In the genomic region with DNA sequence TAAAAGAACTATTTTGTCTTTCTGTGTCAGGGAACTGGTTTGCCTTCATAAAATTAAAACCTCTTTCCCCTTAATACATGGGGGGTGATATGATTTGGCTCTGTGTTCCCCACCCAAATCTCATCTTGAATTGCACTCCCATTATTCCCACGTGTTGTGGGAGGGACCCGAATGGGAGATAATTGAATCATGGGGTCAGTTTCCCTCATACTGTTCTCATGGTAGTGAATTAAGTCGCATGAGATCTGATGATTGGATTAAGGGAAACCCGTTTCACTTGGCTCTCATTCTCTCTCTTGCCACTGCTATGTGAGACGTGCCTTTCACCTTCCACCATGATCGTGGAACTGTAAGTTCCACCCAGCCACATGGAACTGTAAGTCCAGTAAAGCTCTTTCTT, we compare ENCODE assay signal across 18 cellular contexts.
DNase-seq lines count a peak whose midpoint lies in the region; ATAC-seq and TF ChIP-seq lines count a peak whose summit lies in the region.
"Had no signal": no experiment of that assay in that cellular context is flagged by ENCODE, and none has a peak within 500 bp of the region (broad histone marks: within the 10 kb centered on the region; RNA-seq: fewer than 3 reads in every experiment).

No MANE protein-coding gene starts in this region.

- no peaks in the 10 kb centered on the region for H3K27me3 Mint-ChIP-seq in chondrocyte (ENCODE audit: low read depth)
- H3K27me3 Mint-ChIP-seq in mesothelial cell of epicardium (ENCODE audit: low read depth): no peaks in the 10 kb centered on the region
- no peaks in the 10 kb centered on the region for H3K27me3 Mint-ChIP-seq in activated CD8-positive, alpha-beta memory T cell treated with anti-CD3 and anti-CD28 coated beads, Interleukin-2, amount 10 ng/mL, durations not matched to agents 7 days and 5 days
- H3K27me3 Mint-ChIP-seq: B cell; CD4-positive, alpha-beta T cell had no signal

- CTCF ChIA-PET in activated CD8-positive, alpha-beta memory T cell treated with anti-CD3 and anti-CD28 coated beads, Interleukin-2, amount 10 ng/mL, durations not matched to agents 7 days and 5 days (lab: Charles Lee): interaction anchor here (0.8 kb wide), 1 partner anchor 757 kb away, joined by 3 read pairs; no protein-coding TSS in a partner anchor

- H3K4me1 Mint-ChIP-seq in chondrocyte (ENCODE audit: low read depth) (peaks cover 63% of the 10 kb centered on the region), mesothelial cell of epicardium (peaks cover 34% of the 10 kb centered on the region)
- H3K4me1 Mint-ChIP-seq in activated CD8-positive, alpha-beta memory T cell treated with anti-CD3 and anti-CD28 coated beads, Interleukin-2, amount 10 ng/mL, durations not matched to agents 7 days and 5 days: no peaks in the 10 kb centered on the region
- H3K4me1 Mint-ChIP-seq: B cell had no signal

- H3K4me3 ChIP-seq in right cardiac atrium (ENCODE audit: low read length): no peak overlapping the region
- H3K4me3 ChIP-seq: A549; BLaER1 treated with 17β-estradiol and CSF1 and Interleukin-3, amounts not matched to agents 10 nM and 100 nM had no signal

- H3K9me3 Mint-ChIP-seq in chondrocyte (ENCODE audit: low read depth) (peaks cover 2% of the 10 kb centered on the region), mesothelial cell of epicardium (no peaks in the 10 kb centered on the region)
- H3K9me3 Mint-ChIP-seq in activated CD8-positive, alpha-beta memory T cell treated with anti-CD3 and anti-CD28 coated beads, Interleukin-2, amount 10 ng/mL, durations not matched to agents 7 days and 5 days (ENCODE audit: low read depth): no peaks in the 10 kb centered on the region
- H3K9me3 Mint-ChIP-seq: CD8-positive, alpha-beta T cell had no signal

- no peaks in the 10 kb centered on the region for H3K4me1 ChIP-seq in right cardiac atrium (ENCODE audit: control insufficient read depth, insufficient read depth, low read length)

- H3K27me3 ChIP-seq in right cardiac atrium (ENCODE audit: control insufficient read depth, insufficient read depth): no peaks in the 10 kb centered on the region
- H3K27me3 ChIP-seq: BLaER1 treated with 17β-estradiol and CSF1 and Interleukin-3, amounts not matched to agents 10 nM and 100 nM had no signal

- 87% methylated on average over 6 of the region's 6 CpGs for WGBS in right cardiac atrium

- intact Hi-C loops in right cardiac atrium (cut with DNase I): no loop called here

- ATAC-seq in activated CD8-positive, alpha-beta memory T cell treated with anti-CD3 and anti-CD28 coated beads, Interleukin-2, amount 10 ng/mL, durations not matched to agents 7 days and 5 days: no peak
- no peak for ATAC-seq in right cardiac atrium
- ATAC-seq: A549; CD8-positive, alpha-beta T cell had no signal

- H3K9me3 ChIP-seq in right cardiac atrium (ENCODE audit: control insufficient read depth, low read length): no peaks in the 10 kb centered on the region
- H3K9me3 ChIP-seq: A549, Caco-2 had no signal

- no peak overlapping the region for H3K4me3 Mint-ChIP-seq in chondrocyte (ENCODE audit: unreplicated experiment)
- no peak overlapping the region for H3K4me3 Mint-ChIP-seq in mesothelial cell of epicardium
- no peak overlapping the region for H3K4me3 Mint-ChIP-seq in activated CD8-positive, alpha-beta memory T cell treated with anti-CD3 and anti-CD28 coated beads, Interleukin-2, amount 10 ng/mL, durations not matched to agents 7 days and 5 days
- H3K4me3 Mint-ChIP-seq: B cell; CD4-positive, alpha-beta T cell; CD8-positive, alpha-beta T cell had no signal

- H3K27ac ChIP-seq in right cardiac atrium (ENCODE audit: low read length): no peak overlapping the region
- H3K27ac ChIP-seq: 22Rv1; A549; BLaER1 treated with 17β-estradiol and CSF1 and Interleukin-3, amounts not matched to agents 10 nM and 100 nM; C4-2B had no signal

- H3K36me3 Mint-ChIP-seq in chondrocyte (ENCODE audit: low read depth) (no peaks in the 10 kb centered on the region), mesothelial cell of epicardium (no peaks in the 10 kb centered on the region)
- peaks cover 2% of the 10 kb centered on the region for H3K36me3 Mint-ChIP-seq in activated CD8-positive, alpha-beta memory T cell treated with anti-CD3 and anti-CD28 coated beads, Interleukin-2, amount 10 ng/mL, durations not matched to agents 7 days and 5 days

- H3K27ac Mint-ChIP-seq in chondrocyte (ENCODE audit: unreplicated experiment) (peak overlapping the region; percentile 94), mesothelial cell of epicardium (peak overlapping the region; percentile 81)
- H3K27ac Mint-ChIP-seq in activated CD8-positive, alpha-beta memory T cell treated with anti-CD3 and anti-CD28 coated beads, Interleukin-2, amount 10 ng/mL, durations not matched to agents 7 days and 5 days: no peak overlapping the region
- H3K27ac Mint-ChIP-seq: B cell; CD4-positive, alpha-beta T cell; CD8-positive, alpha-beta T cell had no signal

- peak; percentile 61 for DNase-seq in NCI-H82 (lab: John Stamatoyannopoulos, UW)
- no peak for DNase-seq in NCI-H82 treated with DMSO at 0.1 percent for 48 hours (lab: John Stamatoyannopoulos, UW; ENCODE audit: unreplicated experiment)
- no peak for DNase-seq in chondrocyte (ENCODE audit: low spot score)
- DNase-seq in mesothelial cell of epicardium (ENCODE audit: low spot score in 2 of 2, unreplicated experiment in 2 of 2): no peak
- no peak for DNase-seq in activated CD8-positive, alpha-beta memory T cell treated with anti-CD3 and anti-CD28 coated beads, Interleukin-2, amount 10 ng/mL, durations not matched to agents 7 days and 5 days
- DNase-seq in right cardiac atrium: no peak
- DNase-seq: AML-193; Caco-2; Calu3; CD4-positive, alpha-beta T cell; CD8-positive, alpha-beta T cell; DMS79 treated with DMSO at 0.1 percent for 48 hours; GF-D8 had no signal

- TF ChIP-seq CTCF in chondrocyte (IDR thresholded peaks at IDR 0.05): no peak
- no peak for TF ChIP-seq CTCF in mesothelial cell of epicardium (IDR thresholded peaks at IDR 0.05; ENCODE audit: unreplicated experiment)
